Comparison of ENCODE assay signal across 8 cellular contexts in genomic region chr1:44354840-44355581, GRCh38. TPM values are rescaled to one million over a fixed set of nuclear protein-coding genes. Genes with fewer than 3 reads are reported as not detected.
DNase-seq lines count a peak whose midpoint lies in the region; ATAC-seq and TF ChIP-seq lines count a peak whose summit lies in the region.

Gene ERI3, minus strand, starts transcription at chr1:44355257. Its CDS starts 231 bp downstream, at chr1:44355026.

- H3K79me2 ChIP-seq in ACC112 (ENCODE audit: control insufficient read depth, insufficient read depth, low read length, unreplicated experiment), result peaks cover 23% of the 10 kb centered on the region

- peak within 1 kb of the TSS; percentile 94 for H3K4me3 ChIP-seq in ACC112 (ENCODE audit: low read depth, low read length)
- peak within 1 kb of the TSS; percentile 79 to 99 (median 90) for H3K4me3 ChIP-seq in breast epithelium
- peak within 1 kb of the TSS; percentile 91 for H3K4me3 ChIP-seq in iPS-18c (ENCODE audit: insufficient read depth, low read depth, low read length)
- H3K4me3 ChIP-seq in skeletal muscle tissue (ENCODE audit: low read length in 3 of 3), result peak within 1 kb of the TSS; percentile 80 to 83 (median 81)

- H3K27me3 ChIP-seq in ACC112 (ENCODE audit: insufficient read depth, low read length) (no peaks in the 10 kb centered on the region), breast epithelium (no peaks in the 10 kb centered on the region), skeletal muscle tissue (ENCODE audit: control insufficient read depth in 3 of 3, insufficient read depth in 3 of 3, low read length in 3 of 3) (no peaks in the 10 kb centered on the region)

- TF ChIP-seq CTCF in VCaP (conservative IDR thresholded peaks at IDR 0.05) (no peak), breast epithelium (IDR thresholded peaks at IDR 0.05) (no peak)

- peak; percentile 85 for ATAC-seq in GM18870 (IDR thresholded peaks at IDR 0.05; ENCODE audit: unreplicated experiment)
- ATAC-seq in HG03135 (IDR thresholded peaks at IDR 0.05; ENCODE audit: unreplicated experiment), result peak; percentile 98

- H3K9ac ChIP-seq in skeletal muscle tissue (ENCODE audit: low read depth in 1 of 3, low read length in 3 of 3), result peak within 1 kb of the TSS; percentile 57 to 90 (median 83)

- no peak for TF ChIP-seq POLR2A in breast epithelium (IDR thresholded peaks at IDR 0.05)

- peak within 1 kb of the TSS; percentile 100 for H2AFZ ChIP-seq in ACC112 (ENCODE audit: low read length, unreplicated experiment)

- H3K9me3 ChIP-seq in breast epithelium (no peaks in the 10 kb centered on the region), iPS-18c (ENCODE audit: control insufficient read depth, insufficient read depth, low read length) (no peaks in the 10 kb centered on the region), skeletal muscle tissue (ENCODE audit: control insufficient read depth in 3 of 3, low read length in 3 of 3) (no peaks in the 10 kb centered on the region)

- intact Hi-C loops in breast epithelium (cut with DNase I; ENCODE audit: low total_unique reads), result no loop called here

- H3K4me1 ChIP-seq in ACC112 (ENCODE audit: control insufficient read depth, insufficient read depth, low read length, unreplicated experiment) (peaks cover 22% of the 10 kb centered on the region), breast epithelium (peaks cover 0 to 7% of the 10 kb centered on the region in 2 donors), skeletal muscle tissue (ENCODE audit: control insufficient read depth in 3 of 3, insufficient read depth in 3 of 3, low read length in 3 of 3) (peaks cover 14 to 16% (median 14%) of the 10 kb centered on the region in 3 donors)

- H3K27ac ChIP-seq in ACC112 (ENCODE audit: low read depth, low read length) (peak within 1 kb of the TSS; percentile 43; the same call in 1 of the 2 replicates), VCaP (peak within 1 kb of the TSS; percentile 78; the same call in 1 of the 2 replicates), breast epithelium (peak within 1 kb of the TSS; percentile 81 to 85), skeletal muscle tissue (ENCODE audit: low read depth, low read length) (peak within 1 kb of the TSS; percentile 75)

- DNase-seq in NCI-H2196 treated with DMSO at 0.1 percent for 48 hours (lab: John Stamatoyannopoulos, UW; ENCODE audit: unreplicated experiment), result peak; percentile 96
- DNase-seq in breast epithelium (ENCODE audit: low spot score in 2 of 2), result peak; percentile 96 to 98

- H3K36me3 ChIP-seq in ACC112 (ENCODE audit: insufficient read depth, low read length), result no peaks in the 10 kb centered on the region
- no peaks in the 10 kb centered on the region for H3K36me3 ChIP-seq in breast epithelium
- H3K36me3 ChIP-seq in skeletal muscle tissue (ENCODE audit: control insufficient read depth in 3 of 3, insufficient read depth in 3 of 3, low read length in 3 of 3), result no peaks in the 10 kb centered on the region

RNA-seq across cellular contexts. Expression of gene ERI3, which starts in this region (rescaled TPM):
- 10 to 100 TPM; 35.8 to 49.2 (median 41.1) TPM for total RNA-seq in breast epithelium
- 52.7 TPM for total RNA-seq in skeletal muscle tissue

Comparison
In these comparisons a context has a peak if more than half of its experiments do, and no peak if none do; other contexts are left out.
1. Peak in every context shown above with its lines: DNase-seq, ATAC-seq, H3K4me3 ChIP-seq and H3K27ac ChIP-seq.